Comparison of ENCODE assay signal across 1 cellular context in the genomic region with DNA sequence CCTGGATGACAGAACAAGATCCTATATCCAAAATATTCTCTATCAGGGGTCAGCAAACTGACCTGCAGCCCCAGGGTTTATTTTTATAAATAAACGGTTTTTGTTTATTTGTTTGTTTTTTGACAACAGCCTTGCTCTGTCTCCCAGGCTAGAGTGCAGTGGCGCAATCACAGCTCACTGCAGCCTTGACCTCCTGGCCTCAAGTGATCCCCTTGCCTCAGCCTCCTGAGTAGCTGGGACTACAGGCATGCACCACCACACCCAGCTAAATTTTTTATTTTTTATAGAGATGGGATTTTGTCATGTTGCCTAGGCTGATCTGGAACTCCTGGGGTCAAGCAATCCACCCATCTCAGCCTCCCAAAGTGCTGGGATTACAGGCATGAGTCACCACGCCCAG.
TF ChIP-seq lines count a peak whose summit lies in the region.
"Not testable (repeated sequence)": the region's sequence is repeated elsewhere in the genome, so short reads cannot be mapped to it uniquely, and the experiment has no call there.

No MANE protein-coding gene starts in this region.

TF ChIP-seq in HepG2, 621 proteins besides CTCF, POLR2A, EP300 and RAD21:
- not testable (repeated sequence) for TF ChIP-seq FOXP1, SOX6 (IDR thresholded peaks at IDR 0.05)
- TF ChIP-seq FOXP1 (CRISPR knock-in tag; IDR thresholded peaks at IDR 0.05) (peak; percentile 78; the same call in 1 of the 2 replicates), NR2F6 (IDR thresholded peaks at IDR 0.05) (peak; percentile 81), NR2F6 (CRISPR knock-in tag; IDR thresholded peaks at IDR 0.05) (peak; percentile 93), RXRB (CRISPR knock-in tag; IDR thresholded peaks at IDR 0.05; ENCODE audit: borderline replicate concordance) (0 out of 2 replicates have a peak, but pooled peaks have one; percentile 24), FOXP4 (CRISPR knock-in tag; IDR thresholded peaks at IDR 0.05) (peak; percentile 64), NR2F2 (IDR thresholded peaks at IDR 0.05; ENCODE audit: borderline replicate concordance, low read depth) (peak; percentile 47; the same call in 1 of the 2 replicates), HNF4A (CRISPR knock-in tag; IDR thresholded peaks at IDR 0.05) (peak; percentile 29; the same call in 1 of the 2 replicates), ZNF460 (CRISPR knock-in tag; IDR thresholded peaks at IDR 0.05; ENCODE audit: borderline replicate concordance) (peak; percentile 88), SOX6 (CRISPR knock-in tag; IDR thresholded peaks at IDR 0.05) (0 out of 2 replicates have a peak, but pooled peaks have one; percentile 14), RARA (CRISPR knock-in tag; IDR thresholded peaks at IDR 0.05) (peak; percentile 53; the same call in 1 of the 2 replicates), GATAD2A (CRISPR knock-in tag; IDR thresholded peaks at IDR 0.05) (peak; percentile 51), CEBPB (IDR thresholded peaks at IDR 0.05; ENCODE audit: borderline replicate concordance, low read depth, low read length) (peak; percentile 57; the same call in 1 of the 2 replicates), NR2F1 (CRISPR knock-in tag; IDR thresholded peaks at IDR 0.05) (peak; percentile 73 to 83), FOXK1 (CRISPR knock-in tag; IDR thresholded peaks at IDR 0.05; ENCODE audit: borderline replicate concordance, low read depth) (0 out of 2 replicates have a peak, but pooled peaks have one; percentile 21), SALL1 (CRISPR knock-in tag; IDR thresholded peaks at IDR 0.05) (peak; percentile 15; the same call in 1 of the 2 replicates), CEBPG (CRISPR knock-in tag; IDR thresholded peaks at IDR 0.05) (peak; percentile 64)
- TF ChIP-seq, protein P1, sequence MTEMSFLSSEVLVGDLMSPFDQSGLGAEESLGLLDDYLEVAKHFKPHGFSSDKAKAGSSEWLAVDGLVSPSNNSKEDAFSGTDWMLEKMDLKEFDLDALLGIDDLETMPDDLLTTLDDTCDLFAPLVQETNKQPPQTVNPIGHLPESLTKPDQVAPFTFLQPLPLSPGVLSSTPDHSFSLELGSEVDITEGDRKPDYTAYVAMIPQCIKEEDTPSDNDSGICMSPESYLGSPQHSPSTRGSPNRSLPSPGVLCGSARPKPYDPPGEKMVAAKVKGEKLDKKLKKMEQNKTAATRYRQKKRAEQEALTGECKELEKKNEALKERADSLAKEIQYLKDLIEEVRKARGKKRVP (CRISPR knock-in tag; IDR thresholded peaks at IDR 0.05): 0 out of 4 replicates have a peak, but pooled peaks of 1 of the 2 experiments have one; percentile 18
- TF ChIP-seq, protein P2, sequence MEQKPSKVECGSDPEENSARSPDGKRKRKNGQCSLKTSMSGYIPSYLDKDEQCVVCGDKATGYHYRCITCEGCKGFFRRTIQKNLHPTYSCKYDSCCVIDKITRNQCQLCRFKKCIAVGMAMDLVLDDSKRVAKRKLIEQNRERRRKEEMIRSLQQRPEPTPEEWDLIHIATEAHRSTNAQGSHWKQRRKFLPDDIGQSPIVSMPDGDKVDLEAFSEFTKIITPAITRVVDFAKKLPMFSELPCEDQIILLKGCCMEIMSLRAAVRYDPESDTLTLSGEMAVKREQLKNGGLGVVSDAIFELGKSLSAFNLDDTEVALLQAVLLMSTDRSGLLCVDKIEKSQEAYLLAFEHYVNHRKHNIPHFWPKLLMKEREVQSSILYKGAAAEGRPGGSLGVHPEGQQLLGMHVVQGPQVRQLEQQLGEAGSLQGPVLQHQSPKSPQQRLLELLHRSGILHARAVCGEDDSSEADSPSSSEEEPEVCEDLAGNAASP (CRISPR knock-in tag; IDR thresholded peaks at IDR 0.05; ENCODE audit: borderline replicate concordance): peak; percentile 47; the same call in 1 of the 2 replicates
